In the genomic region with DNA sequence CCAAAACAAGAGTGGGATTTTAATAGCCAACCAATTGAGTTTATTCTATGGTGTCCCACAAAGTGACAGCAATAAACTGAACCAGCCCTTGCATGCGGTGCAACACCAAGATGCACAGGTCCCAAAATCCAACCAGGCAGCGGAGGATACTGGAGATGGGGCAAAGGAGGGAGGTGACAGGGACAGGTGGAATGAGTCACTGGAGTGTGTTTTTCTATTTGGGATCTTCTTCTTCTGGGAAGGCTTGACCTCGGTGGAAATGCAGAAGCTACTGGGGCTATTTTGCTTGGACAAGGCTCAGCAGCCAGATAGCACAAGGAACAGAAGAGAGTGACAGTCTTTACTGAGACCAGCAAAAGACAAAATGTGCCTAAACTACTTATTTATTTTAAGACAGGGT, we compare ENCODE assay signal across 26 cellular contexts.
"Had no signal": no experiment of that assay in that cellular context is flagged by ENCODE, and none has a peak within 500 bp of the region (broad histone marks: within the 10 kb centered on the region; RNA-seq: fewer than 3 reads in every experiment).

No MANE protein-coding gene starts in this region.

- DNase-seq: naive B cell; naive thymus-derived CD8-positive, alpha-beta T cell; nephron progenitor cell; nucleus accumbens; pancreas; right cardiac atrium; right lobe of liver; stimulated activated CD4-positive, alpha-beta T cell treated with anti-CD3 and anti-CD28 coated beads, Interleukin-15, amount 100 ng/mL, for 24 hours; stimulated activated CD4-positive, alpha-beta T cell treated with anti-CD3 and anti-CD28 coated beads, Interleukin-2, amount 100 ng/mL, for 24 hours; stimulated activated CD4-positive, alpha-beta T cell treated with anti-CD3 and anti-CD28 coated beads, Interleukin-2, amount 100 ng/mL, for 48 hours; stimulated activated CD4-positive, alpha-beta T cell treated with anti-CD3 and anti-CD28 coated beads, Interleukin-4, amount 100 ng/mL, for 24 hours; stimulated activated naive B cell treated with anti-CD40 and anti-IgM and Interleukin-4, amounts not matched to agents 10 μg/mL and 1 μg/mL and 100 μg/mL, for 72 hours; stimulated activated naive CD4-positive, alpha-beta T cell treated with Interleukin-2 at 50 U/mL for 16 hours; stomach; thyroid gland; trophoblast cell; upper lobe of left lung had no signal

- FAIRE-seq: pancreas, urothelium cell line had no signal

- H3K4me3 ChIP-seq: pancreas, prostate gland, right lobe of liver, skin epidermis, stomach, thoracic aorta, thyroid gland, tibial nerve, upper lobe of left lung, vagina had no signal

- ATAC-seq: naive thymus-derived CD8-positive, alpha-beta T cell; natural killer cell treated with Interleukin-12 subunit alpha and Interleukin-12 subunit beta and Interleukin-15 and Interleukin-18, amount 100 ng/mL, for 72 hours; pancreas; right cardiac atrium; right lobe of liver; stimulated activated effector memory CD8-positive, alpha-beta T cell treated with anti-CD3 and anti-CD28 coated beads, Interleukin-12 subunit alpha, Interleukin-12 subunit beta, amount 100 ng/mL, for 72 hours; stimulated activated naive B cell treated with anti-CD40 and anti-IgM and Interleukin-4, amounts not matched to agents 10 μg/mL and 1 μg/mL and 100 μg/mL, for 72 hours had no signal

- H3K4me1 ChIP-seq: prostate gland had no signal

- H3K27me3 ChIP-seq: pancreas, right lobe of liver, stomach, thyroid gland, tibial nerve, upper lobe of left lung, vagina had no signal

- H3K36me3 ChIP-seq: neutrophil, pancreas, prostate gland, right lobe of liver, thoracic aorta, thyroid gland, tibial nerve, vagina had no signal

- H3K9me3 ChIP-seq: neutrophil, pancreas, prostate gland, right lobe of liver, stomach, thoracic aorta, thyroid gland, tibial nerve, upper lobe of left lung, vagina had no signal

- H3K27ac ChIP-seq: neutrophil, pancreas, prostate gland, right lobe of liver, skin epidermis, stomach, thoracic aorta, thyroid gland, tibial nerve, vagina had no signal
